ENCODE assay signal across 10 cellular contexts in the genomic region with DNA sequence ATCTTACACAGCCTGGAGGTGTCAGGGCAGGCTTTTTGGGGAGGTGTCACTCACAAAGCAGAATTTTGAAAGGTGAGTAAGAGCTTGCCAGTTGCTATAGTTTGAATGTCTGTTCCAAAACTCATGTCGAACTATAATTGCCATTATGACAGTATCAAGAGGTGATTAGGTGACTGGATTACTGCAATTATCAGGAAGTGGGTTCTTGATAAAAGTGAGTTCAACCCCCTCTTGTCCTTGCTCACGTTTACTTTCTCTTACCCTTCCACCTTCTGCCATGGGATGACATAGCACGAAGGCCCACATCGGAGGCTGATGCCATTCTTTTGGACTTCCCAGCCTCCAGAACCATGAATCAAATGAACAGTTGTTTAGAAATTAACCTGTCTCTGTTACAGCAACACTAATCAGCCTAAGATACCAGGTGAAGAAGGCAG. TPM values are rescaled to one million over a fixed set of nuclear protein-coding genes. Genes with fewer than 3 reads are reported as not detected.
DNase-seq lines count a peak whose midpoint lies in the region; ATAC-seq and TF ChIP-seq lines count a peak whose summit lies in the region.
"Had no signal": no experiment of that assay in that cellular context is flagged by ENCODE, and none has a peak within 500 bp of the region (broad histone marks: within the 10 kb centered on the region; RNA-seq: fewer than 3 reads in every experiment).

No MANE protein-coding gene starts in this region.

- no peaks in the 10 kb centered on the region for H3K36me3 Mint-ChIP-seq in activated T-helper 2 cell treated with anti-CD3 and anti-CD28 coated beads, Interferon-gamma antibody, Interleukin-2, Interleukin-4, amounts not matched to agents 10 μg/mL and 5 μg/mL and 100 μg/mL, durations not matched to agents 14 hours and 24 hours and 36 hours (ENCODE audit: low read depth)
- H3K36me3 Mint-ChIP-seq in glutamatergic neuron (ENCODE audit: unreplicated experiment), result no peaks in the 10 kb centered on the region
- H3K36me3 Mint-ChIP-seq in CD8-positive, alpha-beta T cell, result no peaks in the 10 kb centered on the region

- H3K27ac Mint-ChIP-seq in activated T-helper 2 cell treated with anti-CD3 and anti-CD28 coated beads, Interferon-gamma antibody, Interleukin-2, Interleukin-4, amounts not matched to agents 10 μg/mL and 5 μg/mL and 100 μg/mL, durations not matched to agents 14 hours and 24 hours and 36 hours, result peak overlapping the region; percentile 1
- H3K27ac Mint-ChIP-seq in glutamatergic neuron (ENCODE audit: unreplicated experiment), result no peak overlapping the region
- H3K27ac Mint-ChIP-seq in stimulated activated naive CD8-positive, alpha-beta T cell treated with anti-CD3 and anti-CD28 coated beads, Interleukin-15, amount 100 ng/mL, for 72 hours, result no peak overlapping the region
- H3K27ac Mint-ChIP-seq in CD8-positive, alpha-beta T cell, result no peak overlapping the region

- H3K27me3 Mint-ChIP-seq in activated T-helper 2 cell treated with anti-CD3 and anti-CD28 coated beads, Interferon-gamma antibody, Interleukin-2, Interleukin-4, amounts not matched to agents 10 μg/mL and 5 μg/mL and 100 μg/mL, durations not matched to agents 14 hours and 24 hours and 36 hours (ENCODE audit: low read depth), result peaks cover 5% of the 10 kb centered on the region
- peaks cover 9% of the 10 kb centered on the region for H3K27me3 Mint-ChIP-seq in glutamatergic neuron (ENCODE audit: unreplicated experiment)
- peaks cover 13% of the 10 kb centered on the region for H3K27me3 Mint-ChIP-seq in stimulated activated naive CD8-positive, alpha-beta T cell treated with anti-CD3 and anti-CD28 coated beads, Interleukin-15, amount 100 ng/mL, for 72 hours
- H3K27me3 Mint-ChIP-seq in CD8-positive, alpha-beta T cell (ENCODE audit: low read depth), result peaks cover 13% of the 10 kb centered on the region

- TF ChIP-seq CTCF in glutamatergic neuron (IDR thresholded peaks at IDR 0.05; ENCODE audit: partially characterized antibody, unreplicated experiment), result no peak
- no peak for TF ChIP-seq CTCF in CD8-positive, alpha-beta T cell (IDR thresholded peaks at IDR 0.05)

- H3K9me3 ChIP-seq in HUES48 (ENCODE audit: control insufficient read depth, insufficient read depth, low read length), result no peaks in the 10 kb centered on the region
- H3K9me3 ChIP-seq in CD8-positive, alpha-beta T cell (ENCODE audit: low read length), result no peaks in the 10 kb centered on the region

- H3K9ac ChIP-seq in HUES48 (ENCODE audit: low read depth, low read length), result no peak overlapping the region

- H3K9me3 Mint-ChIP-seq in activated T-helper 2 cell treated with anti-CD3 and anti-CD28 coated beads, Interferon-gamma antibody, Interleukin-2, Interleukin-4, amounts not matched to agents 10 μg/mL and 5 μg/mL and 100 μg/mL, durations not matched to agents 14 hours and 24 hours and 36 hours, result no peaks in the 10 kb centered on the region
- H3K9me3 Mint-ChIP-seq in glutamatergic neuron (ENCODE audit: unreplicated experiment), result no peaks in the 10 kb centered on the region
- H3K9me3 Mint-ChIP-seq in stimulated activated naive CD8-positive, alpha-beta T cell treated with anti-CD3 and anti-CD28 coated beads, Interleukin-15, amount 100 ng/mL, for 72 hours, result no peaks in the 10 kb centered on the region
- no peaks in the 10 kb centered on the region for H3K9me3 Mint-ChIP-seq in CD8-positive, alpha-beta T cell

- H3K27ac ChIP-seq in HUES48 (ENCODE audit: low read depth, low read length), result peak overlapping the region; percentile 26
- H3K27ac ChIP-seq in CD8-positive, alpha-beta T cell (ENCODE audit: low read depth, low read length), result no peak overlapping the region

- no peak overlapping the region for H3K4me3 Mint-ChIP-seq in activated T-helper 2 cell treated with anti-CD3 and anti-CD28 coated beads, Interferon-gamma antibody, Interleukin-2, Interleukin-4, amounts not matched to agents 10 μg/mL and 5 μg/mL and 100 μg/mL, durations not matched to agents 14 hours and 24 hours and 36 hours (ENCODE audit: low read depth)
- peak overlapping the region; percentile 21 for H3K4me3 Mint-ChIP-seq in glutamatergic neuron (ENCODE audit: unreplicated experiment)
- H3K4me3 Mint-ChIP-seq in stimulated activated naive CD8-positive, alpha-beta T cell treated with anti-CD3 and anti-CD28 coated beads, Interleukin-15, amount 100 ng/mL, for 72 hours, result no peak overlapping the region
- no peak overlapping the region for H3K4me3 Mint-ChIP-seq in CD8-positive, alpha-beta T cell

- DNase-seq in activated T-helper 2 cell treated with anti-CD3 and anti-CD28 coated beads, Interferon-gamma antibody, Interleukin-2, Interleukin-4, amounts not matched to agents 10 μg/mL and 5 μg/mL and 100 μg/mL, durations not matched to agents 14 hours and 24 hours and 36 hours (ENCODE audit: low spot score), result no peak
- DNase-seq in glutamatergic neuron, result no peak
- DNase-seq in stimulated activated naive CD8-positive, alpha-beta T cell treated with anti-CD3 and anti-CD28 coated beads, Interleukin-15, amount 100 ng/mL, for 72 hours, result no peak
- DNase-seq in CD8-positive, alpha-beta T cell, result no peak
- DNase-seq: activated CD8-positive, alpha-beta memory T cell treated with anti-CD3 and anti-CD28 coated beads for 24 hours; H7 had no signal

- H3K4me1 Mint-ChIP-seq in activated T-helper 2 cell treated with anti-CD3 and anti-CD28 coated beads, Interferon-gamma antibody, Interleukin-2, Interleukin-4, amounts not matched to agents 10 μg/mL and 5 μg/mL and 100 μg/mL, durations not matched to agents 14 hours and 24 hours and 36 hours (ENCODE audit: low read depth), result peaks cover 22% of the 10 kb centered on the region
- peaks cover 6% of the 10 kb centered on the region for H3K4me1 Mint-ChIP-seq in glutamatergic neuron (ENCODE audit: low read depth, unreplicated experiment)
- H3K4me1 Mint-ChIP-seq in stimulated activated naive CD8-positive, alpha-beta T cell treated with anti-CD3 and anti-CD28 coated beads, Interleukin-15, amount 100 ng/mL, for 72 hours, result peaks cover 21% of the 10 kb centered on the region
- H3K4me1 Mint-ChIP-seq in CD8-positive, alpha-beta T cell (ENCODE audit: low read depth), result no peaks in the 10 kb centered on the region

- H3K4me1 ChIP-seq in HUES48 (ENCODE audit: control insufficient read depth, insufficient read depth, low read length), result 0 out of 2 replicates have a peak, but pooled peaks cover 5% of the 10 kb centered on the region
- H3K4me1 ChIP-seq in CD8-positive, alpha-beta T cell (ENCODE audit: insufficient read depth, low read length), result no peaks in the 10 kb centered on the region

- no peaks in the 10 kb centered on the region for H3K27me3 ChIP-seq in HUES48 (ENCODE audit: control insufficient read depth, insufficient read depth, low read length)
- H3K27me3 ChIP-seq in CD8-positive, alpha-beta T cell (ENCODE audit: insufficient read depth, low read length), result no peaks in the 10 kb centered on the region

- CTCF ChIA-PET in CD8-positive, alpha-beta T cell (lab: Charles Lee), result no interaction called here

- no peaks in the 10 kb centered on the region for H3K36me3 ChIP-seq in HUES48 (ENCODE audit: control insufficient read depth, insufficient read depth, low read length)
- no peaks in the 10 kb centered on the region for H3K36me3 ChIP-seq in CD8-positive, alpha-beta T cell (ENCODE audit: insufficient read depth, low read length)

- H3K4me3 ChIP-seq in HUES48 (ENCODE audit: low read depth, low read length), result no peak overlapping the region
- no peak overlapping the region for H3K4me3 ChIP-seq in CD8-positive, alpha-beta T cell (ENCODE audit: low read depth, low read length)

- POLR2A ChIA-PET in CD8-positive, alpha-beta T cell (lab: Charles Lee), result no interaction called here

- peak; percentile 38 for ATAC-seq in stimulated activated naive CD8-positive, alpha-beta T cell treated with anti-CD3 and anti-CD28 coated beads, Interleukin-15, amount 100 ng/mL, for 72 hours
- ATAC-seq in HG03175 (IDR thresholded peaks at IDR 0.05; ENCODE audit: unreplicated experiment), result no peak
- ATAC-seq in CD8-positive, alpha-beta T cell, result no peak
- no peak for ATAC-seq in HG02884 (IDR thresholded peaks at IDR 0.05; ENCODE audit: unreplicated experiment)

- intact Hi-C loops in activated T-helper 2 cell treated with anti-CD3 and anti-CD28 coated beads, Interferon-gamma antibody, Interleukin-2, Interleukin-4, amounts not matched to agents 10 μg/mL and 5 μg/mL and 100 μg/mL, durations not matched to agents 14 hours and 24 hours and 36 hours (cut with micrococcal nuclease), result loop anchor here (10.0 kb wide), 1 partner anchor 76 kb away; no protein-coding TSS in a partner anchor
- intact Hi-C loops in CD8-positive, alpha-beta T cell (cut with DNase I, micrococcal nuclease), result no loop called here

RNA-seq across cellular contexts. Expression of a gene that starts 4.7 kb away (rescaled TPM):
- not detected in 2 replicates for total RNA-seq in activated T-helper 2 cell treated with anti-CD3 and anti-CD28 coated beads, Interferon-gamma antibody, Interleukin-2, Interleukin-4, amounts not matched to agents 10 μg/mL and 5 μg/mL and 100 μg/mL, durations not matched to agents 14 hours and 24 hours and 36 hours
- total RNA-seq in glutamatergic neuron (ENCODE audit: unreplicated experiment), result not detected
- total RNA-seq in CD8-positive, alpha-beta T cell, result not detected
- total RNA-seq: epithelial cell of proximal tubule had no signal

RNA-seq across cellular contexts. Expression of a gene that starts 12.2 kb away (rescaled TPM):
- total RNA-seq in activated T-helper 2 cell treated with anti-CD3 and anti-CD28 coated beads, Interferon-gamma antibody, Interleukin-2, Interleukin-4, amounts not matched to agents 10 μg/mL and 5 μg/mL and 100 μg/mL, durations not matched to agents 14 hours and 24 hours and 36 hours, result 15.4 and 18.0 TPM in 2 replicates
- 47.4 TPM for total RNA-seq in glutamatergic neuron (ENCODE audit: unreplicated experiment)
- total RNA-seq in CD8-positive, alpha-beta T cell, result 1 to 10 TPM; 4.4 to 4.5 TPM

RNA-seq across cellular contexts. Expression of a gene that starts 52.5 kb away (rescaled TPM):
- not detected in 2 replicates for total RNA-seq in activated T-helper 2 cell treated with anti-CD3 and anti-CD28 coated beads, Interferon-gamma antibody, Interleukin-2, Interleukin-4, amounts not matched to agents 10 μg/mL and 5 μg/mL and 100 μg/mL, durations not matched to agents 14 hours and 24 hours and 36 hours
- total RNA-seq in glutamatergic neuron (ENCODE audit: unreplicated experiment), result 0.37 TPM
- not detected for total RNA-seq in CD8-positive, alpha-beta T cell
